8 cellular contexts compared by ENCODE assay signal in genomic region chr17:40542562-40543411, GRCh38. TPM values are rescaled to one million over a fixed set of nuclear protein-coding genes. Genes with fewer than 3 reads are reported as not detected.
A peak's percentile ranks its signal among the peaks of the same experiment; 100 is the strongest.
DNase-seq lines count a peak whose midpoint lies in the region; ATAC-seq and TF ChIP-seq lines count a peak whose summit lies in the region.

No MANE protein-coding gene starts in this region.

- H3K36me3 ChIP-seq in suprapubic skin (no peaks in the 10 kb centered on the region), Karpas-422 (ENCODE audit: insufficient read depth, low read length) (no peaks in the 10 kb centered on the region)

- H3K27ac Mint-ChIP-seq in CD14-positive monocyte, result peak overlapping the region in 3 of 7 donors; percentile 33 to 72 (median 71)
- peak overlapping the region; percentile 96 for H3K27ac Mint-ChIP-seq in central memory CD8-positive, alpha-beta T cell (ENCODE audit: low read depth)

- H3K36me3 Mint-ChIP-seq in CD14-positive monocyte, result no peaks in the 10 kb centered on the region
- H3K36me3 Mint-ChIP-seq in central memory CD8-positive, alpha-beta T cell (ENCODE audit: insufficient read depth), result peaks cover 19% of the 10 kb centered on the region

- H3K4me3 ChIP-seq in suprapubic skin, result no peak overlapping the region
- no peak overlapping the region for H3K4me3 ChIP-seq in Karpas-422 (ENCODE audit: low read length)

- H2AFZ ChIP-seq in Karpas-422 (ENCODE audit: low read length), result no peak overlapping the region

- no peak overlapping the region for H3K4me2 ChIP-seq in Karpas-422 (ENCODE audit: low read depth, low read length, poor library complexity, severe bottlenecking)

- peaks cover 13% of the 10 kb centered on the region for H3K4me1 Mint-ChIP-seq in CD14-positive monocyte
- peaks cover 69% of the 10 kb centered on the region for H3K4me1 Mint-ChIP-seq in central memory CD8-positive, alpha-beta T cell

- no peaks in the 10 kb centered on the region for H3K9me3 ChIP-seq in suprapubic skin
- H3K9me3 ChIP-seq in Karpas-422 (ENCODE audit: low read length), result no peaks in the 10 kb centered on the region

- no peak overlapping the region for H3K4me3 Mint-ChIP-seq in CD14-positive monocyte
- H3K4me3 Mint-ChIP-seq in central memory CD8-positive, alpha-beta T cell, result peak overlapping the region; percentile 71

- no peaks in the 10 kb centered on the region for H3K79me2 ChIP-seq in Karpas-422 (ENCODE audit: low read length)

- peak; percentile 42 for ATAC-seq in GM21825 (IDR thresholded peaks at IDR 0.05; ENCODE audit: unreplicated experiment)
- no peak for ATAC-seq in central memory CD8-positive, alpha-beta T cell (replicated peaks; ENCODE audit: extremely low read depth, poor library complexity, severe bottlenecking)

- WGBS in suprapubic skin, result 39% methylated on average over 10 of the region's 14 CpGs

- H3K9ac ChIP-seq in Karpas-422 (ENCODE audit: low read length), result no peak overlapping the region

- H3K4me1 ChIP-seq in suprapubic skin (peaks cover 72% of the 10 kb centered on the region), Karpas-422 (ENCODE audit: low read length) (no peaks in the 10 kb centered on the region)

- H3K27me3 ChIP-seq in suprapubic skin (no peaks in the 10 kb centered on the region), Karpas-422 (ENCODE audit: low read length) (no peaks in the 10 kb centered on the region)

- TF ChIP-seq EP300 in suprapubic skin (IDR thresholded peaks at IDR 0.05), result peak; percentile 39

- TF ChIP-seq CTCF in CD14-positive monocyte (IDR thresholded peaks at IDR 0.05) (no peak), suprapubic skin (IDR thresholded peaks at IDR 0.05) (no peak)

- no peak for TF ChIP-seq POLR2A in suprapubic skin (IDR thresholded peaks at IDR 0.05)

- H3K9me3 Mint-ChIP-seq in CD14-positive monocyte, result no peaks in the 10 kb centered on the region
- H3K9me3 Mint-ChIP-seq in central memory CD8-positive, alpha-beta T cell, result no peaks in the 10 kb centered on the region

- H3K27ac ChIP-seq in suprapubic skin (peak overlapping the region; percentile 93), Karpas-422 (ENCODE audit: low read length) (no peak overlapping the region)

- H4K20me1 ChIP-seq in Karpas-422 (ENCODE audit: insufficient read depth, low read depth, low read length), result no peaks in the 10 kb centered on the region

- H3K9me2 ChIP-seq in Karpas-422 (replicated peaks; ENCODE audit: insufficient read depth, low read length), result no peaks in the 10 kb centered on the region

- intact Hi-C loops in CD14-positive monocyte (cut with micrococcal nuclease), result no loop called here

- peaks cover 5 to 7% (median 5%) of the 10 kb centered on the region in 3 donors for H3K27me3 Mint-ChIP-seq in CD14-positive monocyte (ENCODE audit: low read depth in 3 of 3)
- H3K27me3 Mint-ChIP-seq in central memory CD8-positive, alpha-beta T cell, result no peaks in the 10 kb centered on the region

- DNase-seq in CD14-positive monocyte (ENCODE audit: low spot score) (peak; percentile 38), SHP77 treated with DMSO at 0.1 percent for 48 hours (lab: John Stamatoyannopoulos, UW) (peak; percentile 78), lung microvascular endothelial cell (ENCODE audit: low read depth in 2 of 2) (peak; percentile 90 to 93), suprapubic skin (ENCODE audit: low spot score in 2 of 2) (peak; percentile 92 to 93), kidney tubule cell (ENCODE audit: low spot score) (no peak), Karpas-422 (no peak)
- peak in 1 of 2 donors; percentile 39 for DNase-seq in central memory CD8-positive, alpha-beta T cell (ENCODE audit: low spot score in 2 of 2)

RNA-seq across cellular contexts. Expression of gene CCR7, which starts 22.5 kb away (rescaled TPM):
- polyA plus RNA-seq in CD14-positive monocyte, result 1 to 10 TPM; 1.2 to 2.1 TPM
- total RNA-seq in lung microvascular endothelial cell (under 0.01 TPM in 1 of 2 replicates, not detected in the other), suprapubic skin (1 to 10 TPM in 1 of 4 donors, not detected in 3; 1.2 TPM)
- total RNA-seq in Karpas-422 (2014; rRNA removed; shearing (Covaris generic); ENCODE audit: low replicate concordance), result not detected in 2 replicates

RNA-seq across cellular contexts. Expression of gene TNS4, which starts 41.4 kb away (rescaled TPM):
- not detected for polyA plus RNA-seq in CD14-positive monocyte
- total RNA-seq in lung microvascular endothelial cell, result not detected in 2 replicates
- total RNA-seq in suprapubic skin, result 1,000 to 10,000 TPM in 2 of 4 donors, 100 to 1,000 TPM in 2; 730 to 1,745 (median 1,078) TPM
- not detected in 2 replicates for total RNA-seq in Karpas-422 (2014; rRNA removed; shearing (Covaris generic); ENCODE audit: low replicate concordance)

Comparison
In these comparisons a context has a peak if more than half of its experiments do, and no peak if none do; other contexts are left out.
1. DNase-seq: peak in CD14-positive monocyte (single experiment), SHP77 treated with DMSO at 0.1 percent for 48 hours (single experiment), lung microvascular endothelial cell (2 of 2) and suprapubic skin (2 of 2); none in kidney tubule cell (single experiment) and Karpas-422 (single experiment).
2. RNA of gene TNS4, which starts 41.4 kb away (total RNA-seq): 730 to 1,745 TPM in suprapubic skin; not detected in lung microvascular endothelial cell and not detected in Karpas-422; every median in the first group is over 100 times any median in the second.